ENCODE assay signal across 1 cellular context in the genomic region with DNA sequence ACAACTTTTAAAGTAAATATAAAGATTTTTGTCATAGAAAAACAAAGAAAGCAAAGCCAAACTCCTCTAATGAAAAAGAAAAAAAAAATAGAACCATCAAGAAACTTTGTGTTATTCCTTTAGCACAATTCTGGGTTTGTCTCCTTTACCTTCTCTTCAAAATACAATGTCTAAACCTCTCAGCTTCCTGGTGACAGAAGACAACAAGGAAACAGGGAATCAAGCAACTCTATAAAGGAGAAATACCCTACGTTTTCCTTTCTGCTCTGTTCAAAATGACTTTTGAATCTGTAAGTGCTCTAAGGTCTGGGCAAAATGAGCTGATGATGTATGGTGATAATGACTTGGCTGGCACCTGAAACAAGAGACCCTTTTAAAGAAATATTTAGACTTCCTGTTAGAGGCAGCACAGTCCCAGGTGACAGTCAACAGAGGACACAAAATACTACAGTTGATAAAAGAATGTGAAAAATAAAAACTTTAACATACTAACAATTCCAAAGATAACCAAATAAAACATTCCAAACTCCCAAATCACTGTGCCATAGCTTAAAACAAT.
TF ChIP-seq lines count a peak whose summit lies in the region.

No MANE protein-coding gene starts in this region.

TF ChIP-seq in GM12878, 131 proteins besides CTCF, POLR2A, EP300 and RAD21:
- TF ChIP-seq, protein P1, sequence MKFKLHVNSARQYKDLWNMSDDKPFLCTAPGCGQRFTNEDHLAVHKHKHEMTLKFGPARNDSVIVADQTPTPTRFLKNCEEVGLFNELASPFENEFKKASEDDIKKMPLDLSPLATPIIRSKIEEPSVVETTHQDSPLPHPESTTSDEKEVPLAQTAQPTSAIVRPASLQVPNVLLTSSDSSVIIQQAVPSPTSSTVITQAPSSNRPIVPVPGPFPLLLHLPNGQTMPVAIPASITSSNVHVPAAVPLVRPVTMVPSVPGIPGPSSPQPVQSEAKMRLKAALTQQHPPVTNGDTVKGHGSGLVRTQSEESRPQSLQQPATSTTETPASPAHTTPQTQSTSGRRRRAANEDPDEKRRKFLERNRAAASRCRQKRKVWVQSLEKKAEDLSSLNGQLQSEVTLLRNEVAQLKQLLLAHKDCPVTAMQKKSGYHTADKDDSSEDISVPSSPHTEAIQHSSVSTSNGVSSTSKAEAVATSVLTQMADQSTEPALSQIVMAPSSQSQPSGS (IDR thresholded peaks at IDR 0.05; ENCODE audit: low read length) = no peak
- TF ChIP-seq KLF5 (IDR thresholded peaks at IDR 0.05; ENCODE audit: partially characterized antibody) (no peak), CEBPB (IDR thresholded peaks at IDR 0.05; ENCODE audit: borderline replicate concordance in 1 of 2, low read depth in 2 of 2, low read length in 2 of 2) (no peak), HDAC6 (IDR thresholded peaks at IDR 0.05; ENCODE audit: unreplicated experiment) (no peak), RELA (IDR thresholded peaks at IDR 0.05; ENCODE audit: borderline replicate concordance, partially characterized antibody) (no peak), SUPT20H (IDR thresholded peaks at IDR 0.05; ENCODE audit: borderline replicate concordance, control insufficient read depth, low read depth, low read length) (no peak), FOS (IDR thresholded peaks at IDR 0.05; ENCODE audit: borderline replicate concordance, extremely low read depth, insufficient read length) (no peak), DPF2 (IDR thresholded peaks at IDR 0.05) (no peak), BHLHE40 (IDR thresholded peaks at IDR 0.05; ENCODE audit: borderline replicate concordance in 1 of 2, low read depth in 2 of 2, low read length in 1 of 2) (no peak)
- TF ChIP-seq, protein P2, sequence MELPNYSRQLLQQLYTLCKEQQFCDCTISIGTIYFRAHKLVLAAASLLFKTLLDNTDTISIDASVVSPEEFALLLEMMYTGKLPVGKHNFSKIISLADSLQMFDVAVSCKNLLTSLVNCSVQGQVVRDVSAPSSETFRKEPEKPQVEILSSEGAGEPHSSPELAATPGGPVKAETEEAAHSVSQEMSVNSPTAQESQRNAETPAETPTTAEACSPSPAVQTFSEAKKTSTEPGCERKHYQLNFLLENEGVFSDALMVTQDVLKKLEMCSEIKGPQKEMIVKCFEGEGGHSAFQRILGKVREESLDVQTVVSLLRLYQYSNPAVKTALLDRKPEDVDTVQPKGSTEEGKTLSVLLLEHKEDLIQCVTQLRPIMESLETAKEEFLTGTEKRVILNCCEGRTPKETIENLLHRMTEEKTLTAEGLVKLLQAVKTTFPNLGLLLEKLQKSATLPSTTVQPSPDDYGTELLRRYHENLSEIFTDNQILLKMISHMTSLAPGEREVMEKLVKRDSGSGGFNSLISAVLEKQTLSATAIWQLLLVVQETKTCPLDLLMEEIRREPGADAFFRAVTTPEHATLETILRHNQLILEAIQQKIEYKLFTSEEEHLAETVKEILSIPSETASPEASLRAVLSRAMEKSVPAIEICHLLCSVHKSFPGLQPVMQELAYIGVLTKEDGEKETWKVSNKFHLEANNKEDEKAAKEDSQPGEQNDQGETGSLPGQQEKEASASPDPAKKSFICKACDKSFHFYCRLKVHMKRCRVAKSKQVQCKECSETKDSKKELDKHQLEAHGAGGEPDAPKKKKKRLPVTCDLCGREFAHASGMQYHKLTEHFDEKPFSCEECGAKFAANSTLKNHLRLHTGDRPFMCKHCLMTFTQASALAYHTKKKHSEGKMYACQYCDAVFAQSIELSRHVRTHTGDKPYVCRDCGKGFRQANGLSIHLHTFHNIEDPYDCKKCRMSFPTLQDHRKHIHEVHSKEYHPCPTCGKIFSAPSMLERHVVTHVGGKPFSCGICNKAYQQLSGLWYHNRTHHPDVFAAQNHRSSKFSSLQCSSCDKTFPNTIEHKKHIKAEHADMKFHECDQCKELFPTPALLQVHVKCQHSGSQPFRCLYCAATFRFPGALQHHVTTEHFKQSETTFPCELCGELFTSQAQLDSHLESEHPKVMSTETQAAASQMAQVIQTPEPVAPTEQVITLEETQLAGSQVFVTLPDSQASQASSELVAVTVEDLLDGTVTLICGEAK (IDR thresholded peaks at IDR 0.05; ENCODE audit: borderline replicate concordance) = no peak
- TF ChIP-seq, protein P3, sequence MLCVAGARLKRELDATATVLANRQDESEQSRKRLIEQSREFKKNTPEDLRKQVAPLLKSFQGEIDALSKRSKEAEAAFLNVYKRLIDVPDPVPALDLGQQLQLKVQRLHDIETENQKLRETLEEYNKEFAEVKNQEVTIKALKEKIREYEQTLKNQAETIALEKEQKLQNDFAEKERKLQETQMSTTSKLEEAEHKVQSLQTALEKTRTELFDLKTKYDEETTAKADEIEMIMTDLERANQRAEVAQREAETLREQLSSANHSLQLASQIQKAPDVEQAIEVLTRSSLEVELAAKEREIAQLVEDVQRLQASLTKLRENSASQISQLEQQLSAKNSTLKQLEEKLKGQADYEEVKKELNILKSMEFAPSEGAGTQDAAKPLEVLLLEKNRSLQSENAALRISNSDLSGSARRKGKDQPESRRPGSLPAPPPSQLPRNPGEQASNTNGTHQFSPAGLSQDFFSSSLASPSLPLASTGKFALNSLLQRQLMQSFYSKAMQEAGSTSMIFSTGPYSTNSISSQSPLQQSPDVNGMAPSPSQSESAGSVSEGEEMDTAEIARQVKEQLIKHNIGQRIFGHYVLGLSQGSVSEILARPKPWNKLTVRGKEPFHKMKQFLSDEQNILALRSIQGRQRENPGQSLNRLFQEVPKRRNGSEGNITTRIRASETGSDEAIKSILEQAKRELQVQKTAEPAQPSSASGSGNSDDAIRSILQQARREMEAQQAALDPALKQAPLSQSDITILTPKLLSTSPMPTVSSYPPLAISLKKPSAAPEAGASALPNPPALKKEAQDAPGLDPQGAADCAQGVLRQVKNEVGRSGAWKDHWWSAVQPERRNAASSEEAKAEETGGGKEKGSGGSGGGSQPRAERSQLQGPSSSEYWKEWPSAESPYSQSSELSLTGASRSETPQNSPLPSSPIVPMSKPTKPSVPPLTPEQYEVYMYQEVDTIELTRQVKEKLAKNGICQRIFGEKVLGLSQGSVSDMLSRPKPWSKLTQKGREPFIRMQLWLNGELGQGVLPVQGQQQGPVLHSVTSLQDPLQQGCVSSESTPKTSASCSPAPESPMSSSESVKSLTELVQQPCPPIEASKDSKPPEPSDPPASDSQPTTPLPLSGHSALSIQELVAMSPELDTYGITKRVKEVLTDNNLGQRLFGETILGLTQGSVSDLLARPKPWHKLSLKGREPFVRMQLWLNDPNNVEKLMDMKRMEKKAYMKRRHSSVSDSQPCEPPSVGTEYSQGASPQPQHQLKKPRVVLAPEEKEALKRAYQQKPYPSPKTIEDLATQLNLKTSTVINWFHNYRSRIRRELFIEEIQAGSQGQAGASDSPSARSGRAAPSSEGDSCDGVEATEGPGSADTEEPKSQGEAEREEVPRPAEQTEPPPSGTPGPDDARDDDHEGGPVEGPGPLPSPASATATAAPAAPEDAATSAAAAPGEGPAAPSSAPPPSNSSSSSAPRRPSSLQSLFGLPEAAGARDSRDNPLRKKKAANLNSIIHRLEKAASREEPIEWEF (IDR thresholded peaks at IDR 0.05; ENCODE audit: insufficient replicate concordance, low read depth, low read length) = no peak
